Comparison of ENCODE assay signal across 12 cellular contexts in genomic region chr9:132154925-132155324, GRCh38. TPM values are rescaled to one million over a fixed set of nuclear protein-coding genes. Genes with fewer than 3 reads are reported as not detected.
A peak's percentile ranks its signal among the peaks of the same experiment; 100 is the strongest.
DNase-seq lines count a peak whose midpoint lies in the region; ATAC-seq and TF ChIP-seq lines count a peak whose summit lies in the region.
"Had no signal": no experiment of that assay in that cellular context is flagged by ENCODE, and none has a peak within 500 bp of the region (broad histone marks: within the 10 kb centered on the region; RNA-seq: fewer than 3 reads in every experiment).

No MANE protein-coding gene starts in this region.

- H3K36me3 ChIP-seq in BLaER1 treated with 17β-estradiol and CSF1 and Interleukin-3, amounts not matched to agents 10 nM and 100 nM: no peaks in the 10 kb centered on the region
- no peaks in the 10 kb centered on the region for H3K36me3 ChIP-seq in Loucy (ENCODE audit: insufficient read depth, low read length)
- H3K36me3 ChIP-seq in endodermal cell (ENCODE audit: control insufficient read depth, insufficient read depth, low read length): no peaks in the 10 kb centered on the region
- H3K36me3 ChIP-seq in lower lobe of right lung: no peaks in the 10 kb centered on the region
- no peaks in the 10 kb centered on the region for H3K36me3 ChIP-seq in CD8-positive, alpha-beta T cell (ENCODE audit: insufficient read depth, low read length)

- H3K79me2 ChIP-seq in Loucy (ENCODE audit: insufficient read depth, low read length): no peaks in the 10 kb centered on the region

- H3K9me3 ChIP-seq in BLaER1 treated with 17β-estradiol and CSF1 and Interleukin-3, amounts not matched to agents 10 nM and 100 nM (replicated peaks in 1 of 11): no peaks in the 10 kb centered on the region
- H3K9me3 ChIP-seq in Loucy (ENCODE audit: insufficient read depth, low read depth, low read length): no peaks in the 10 kb centered on the region
- H3K9me3 ChIP-seq in endodermal cell (ENCODE audit: control insufficient read depth, low read length): no peaks in the 10 kb centered on the region
- no peaks in the 10 kb centered on the region for H3K9me3 ChIP-seq in lower lobe of right lung
- no peaks in the 10 kb centered on the region for H3K9me3 ChIP-seq in CD8-positive, alpha-beta T cell (ENCODE audit: low read length)

- H3K4me3 ChIP-seq in BLaER1 treated with 17β-estradiol and CSF1 and Interleukin-3, amounts not matched to agents 10 nM and 100 nM: no peak overlapping the region
- no peak overlapping the region for H3K4me3 ChIP-seq in Loucy (ENCODE audit: low read length, poor library complexity, severe bottlenecking)
- H3K4me3 ChIP-seq in endodermal cell (ENCODE audit: low read length): no peak overlapping the region
- no peak overlapping the region for H3K4me3 ChIP-seq in lower lobe of right lung
- H3K4me3 ChIP-seq in CD8-positive, alpha-beta T cell (ENCODE audit: low read depth, low read length): no peak overlapping the region
- H3K4me3 ChIP-seq: PC-9 had no signal

- H3K9me3 Mint-ChIP-seq in endodermal cell (no peaks in the 10 kb centered on the region), nephron progenitor cell (no peaks in the 10 kb centered on the region)
- no peaks in the 10 kb centered on the region for H3K9me3 Mint-ChIP-seq in CD8-positive, alpha-beta T cell

- H3K36me3 Mint-ChIP-seq in endodermal cell (ENCODE audit: low read depth) (no peaks in the 10 kb centered on the region), nephron progenitor cell (ENCODE audit: low read depth) (no peaks in the 10 kb centered on the region)
- H3K36me3 Mint-ChIP-seq in CD8-positive, alpha-beta T cell: no peaks in the 10 kb centered on the region

- H3K9me2 ChIP-seq in Loucy (replicated peaks; ENCODE audit: low read depth, low read length): no peaks in the 10 kb centered on the region

- CTCF ChIA-PET in GM10248 (lab: Yijun Ruan, JAX): interaction anchor here (0.9 to 1.0 kb wide), 2 partner anchors 11 to 16 kb away, joined by 3 read pairs; no protein-coding TSS in a partner anchor
- CTCF ChIA-PET in CD8-positive, alpha-beta T cell (lab: Charles Lee): interaction anchor here (2.3 kb wide), 1 partner anchor 14 kb away, joined by 14 read pairs; no protein-coding TSS in a partner anchor

- 48 to 56% methylated on average over 6 to 10 of the region's 11 CpGs for WGBS in endodermal cell (ENCODE audit: insufficient coverage in 1 of 2, insufficient read length in 1 of 2), 2 experiments

- ATAC-seq in lower lobe of right lung: no peak
- ATAC-seq in CD8-positive, alpha-beta T cell: no peak

- H3K4me1 ChIP-seq in BLaER1 treated with 17β-estradiol and CSF1 and Interleukin-3, amounts not matched to agents 10 nM and 100 nM: peaks cover 7 to 48% (median 32%) of the 10 kb centered on the region in 10 experiments; a peak in 18 of 20 replicates
- peaks cover 19% of the 10 kb centered on the region for H3K4me1 ChIP-seq in Loucy (ENCODE audit: insufficient read depth, low read length, poor library complexity, severe bottlenecking)
- no peaks in the 10 kb centered on the region for H3K4me1 ChIP-seq in endodermal cell (ENCODE audit: control insufficient read depth, insufficient read depth, low read length)
- H3K4me1 ChIP-seq in lower lobe of right lung: no peaks in the 10 kb centered on the region
- no peaks in the 10 kb centered on the region for H3K4me1 ChIP-seq in CD8-positive, alpha-beta T cell (ENCODE audit: insufficient read depth, low read length)

- intact Hi-C loops in lower lobe of right lung (cut with DNase I): no loop called here
- intact Hi-C loops in CD8-positive, alpha-beta T cell (cut with DNase I, micrococcal nuclease): no loop called here

- peaks cover 0 to 6% (median 0%) of the 10 kb centered on the region in 11 experiments; a peak in 1 of 22 replicates for H4K20me1 ChIP-seq in BLaER1 treated with 17β-estradiol and CSF1 and Interleukin-3, amounts not matched to agents 10 nM and 100 nM
- no peaks in the 10 kb centered on the region for H4K20me1 ChIP-seq in Loucy (ENCODE audit: insufficient read depth, low read length, poor library complexity, severe bottlenecking)

- H3K27ac Mint-ChIP-seq in endodermal cell (no peak overlapping the region), nephron progenitor cell (no peak overlapping the region)
- no peak overlapping the region for H3K27ac Mint-ChIP-seq in CD8-positive, alpha-beta T cell

- H3K4me1 Mint-ChIP-seq in endodermal cell (peaks cover 8% of the 10 kb centered on the region), nephron progenitor cell (peaks cover 25% of the 10 kb centered on the region)
- no peaks in the 10 kb centered on the region for H3K4me1 Mint-ChIP-seq in CD8-positive, alpha-beta T cell (ENCODE audit: low read depth)

- no peak overlapping the region for H3K27ac ChIP-seq in BLaER1 treated with 17β-estradiol and CSF1 and Interleukin-3, amounts not matched to agents 10 nM and 100 nM
- H3K27ac ChIP-seq in endodermal cell (ENCODE audit: low read depth, low read length): no peak overlapping the region
- no peak overlapping the region for H3K27ac ChIP-seq in lower lobe of right lung
- no peak overlapping the region for H3K27ac ChIP-seq in CD8-positive, alpha-beta T cell (ENCODE audit: low read depth, low read length)
- H3K27ac ChIP-seq: PC-9 had no signal

- H3K27me3 Mint-ChIP-seq in endodermal cell (ENCODE audit: insufficient read depth) (peaks cover 40% of the 10 kb centered on the region), nephron progenitor cell (ENCODE audit: low read depth, poor library complexity) (peaks cover 76% of the 10 kb centered on the region)
- H3K27me3 Mint-ChIP-seq in CD8-positive, alpha-beta T cell (ENCODE audit: low read depth): peaks cover 18% of the 10 kb centered on the region

- TF ChIP-seq CTCF in Loucy (conservative IDR thresholded peaks at IDR 0.05; ENCODE audit: low read length) (no peak), endodermal cell (conservative IDR thresholded peaks at IDR 0.05) (no peak), nephron progenitor cell (IDR thresholded peaks at IDR 0.05) (no peak), GM10248 (IDR thresholded peaks at IDR 0.05; ENCODE audit: control extremely low read depth, extremely low read depth, low read depth, missing control alignments) (no peak), lower lobe of right lung (IDR thresholded peaks at IDR 0.05) (no peak)
- TF ChIP-seq CTCF in CD8-positive, alpha-beta T cell (IDR thresholded peaks at IDR 0.05): no peak

- POLR2A ChIA-PET in GM10248 (lab: Yijun Ruan, JAX): no interaction called here
- POLR2A ChIA-PET in CD8-positive, alpha-beta T cell (lab: Charles Lee): no interaction called here

- 0 out of 2 replicates have a peak overlapping the region, but pooled peaks have one; percentile 56 for H2AFZ ChIP-seq in Loucy (ENCODE audit: low read length)
- H2AFZ ChIP-seq: PC-9 had no signal

- H3K27me3 ChIP-seq in BLaER1 treated with 17β-estradiol and CSF1 and Interleukin-3, amounts not matched to agents 10 nM and 100 nM: no peaks in the 10 kb centered on the region
- H3K27me3 ChIP-seq in Loucy (ENCODE audit: insufficient read depth, low read length, poor library complexity, severe bottlenecking) (no peaks in the 10 kb centered on the region), endodermal cell (ENCODE audit: control insufficient read depth, insufficient read depth, low read length, poor library complexity, severe bottlenecking) (peaks cover 33% of the 10 kb centered on the region), lower lobe of right lung (ENCODE audit: low read depth) (peaks cover 40% of the 10 kb centered on the region)
- no peaks in the 10 kb centered on the region for H3K27me3 ChIP-seq in CD8-positive, alpha-beta T cell (ENCODE audit: insufficient read depth, low read length)

- peak; percentile 80 for DNase-seq in endodermal cell
- peak; percentile 18 for DNase-seq in nephron progenitor cell
- DNase-seq in GM10248 (ENCODE audit: extremely low spot score): no peak
- DNase-seq in lower lobe of right lung: no peak
- no peak for DNase-seq in CD8-positive, alpha-beta T cell
- DNase-seq: C1 segment of cervical spinal cord, HCEC 1CT, NCI-H1105, NCI-H1694, PC-9 had no signal

- H3K4me2 ChIP-seq in BLaER1 treated with 17β-estradiol and CSF1 and Interleukin-3, amounts not matched to agents 10 nM and 100 nM: peak overlapping the region in 10 of 11 experiments; percentile 6 to 56 (median 30); a peak in 14 of 22 replicates
- H3K4me2 ChIP-seq in Loucy (ENCODE audit: low read depth, low read length, poor library complexity, severe bottlenecking): no peak overlapping the region
- H3K4me2 ChIP-seq: PC-9 had no signal

- H3K4me3 Mint-ChIP-seq in endodermal cell (no peak overlapping the region), nephron progenitor cell (no peak overlapping the region)
- H3K4me3 Mint-ChIP-seq in CD8-positive, alpha-beta T cell: no peak overlapping the region

- H3F3A ChIP-seq in Loucy (ENCODE audit: low read depth): 0 out of 2 replicates have a peak, but pooled peaks cover 1% of the 10 kb centered on the region

- no peak overlapping the region for H3K9ac ChIP-seq in BLaER1 treated with 17β-estradiol and CSF1 and Interleukin-3, amounts not matched to agents 10 nM and 100 nM
- H3K9ac ChIP-seq in Loucy (ENCODE audit: low read depth, low read length, poor library complexity, severe bottlenecking) (no peak overlapping the region), endodermal cell (ENCODE audit: extremely low read depth, low read length, poor library complexity, severe bottlenecking) (no peak overlapping the region)

RNA-seq across cellular contexts. Expression of gene NTNG2, which starts 6.9 kb away (rescaled TPM):
- 1 to 10 TPM; 1.3 TPM for total RNA-seq in endodermal cell
- 2.8 TPM for polyA plus RNA-seq in endodermal cell (2013, experiment 1 of 2)
- polyA plus RNA-seq in endodermal cell (2013, experiment 2 of 2): 2.3 TPM
- total RNA-seq in lower lobe of right lung: 5.0 TPM
- total RNA-seq in CD8-positive, alpha-beta T cell: 1 to 10 TPM; 5.8 TPM
- total RNA-seq: PC-9 had no signal

Comparison
In these comparisons a context has a peak if more than half of its experiments do, and no peak if none do; other contexts are left out.
1. DNase-seq: peak in endodermal cell (single experiment) and nephron progenitor cell (single experiment); none in GM10248 (single experiment), lower lobe of right lung (single experiment) and CD8-positive, alpha-beta T cell (0 of 7).